ENCODE assay signal across 9 cellular contexts in genomic region chr7:94394058-94394398, GRCh38. TPM values are rescaled to one million over a fixed set of nuclear protein-coding genes. Genes with fewer than 3 reads are reported as not detected.
DNase-seq lines count a peak whose midpoint lies in the region; ATAC-seq, FAIRE-seq and TF ChIP-seq lines count a peak whose summit lies in the region.
"Had no signal": no experiment of that assay in that cellular context is flagged by ENCODE, and none has a peak within 500 bp of the region (broad histone marks: within the 10 kb centered on the region; RNA-seq: fewer than 3 reads in every experiment).

No MANE protein-coding gene starts in this region.

- H3K27me3 Mint-ChIP-seq in activated T-helper 1 cell treated with anti-CD3 and anti-CD28 coated beads, Interleukin-12 subunit alpha, Interleukin-12 subunit beta, Interleukin-2, Interleukin-4 antibody, amounts not matched to agents 30 ng/mL and 10 ng/mL and 1 ng/mL, durations not matched to agents 14 hours and 24 hours and 36 hours (ENCODE audit: insufficient read depth) = no peaks in the 10 kb centered on the region
- H3K27me3 Mint-ChIP-seq: stimulated activated memory B cell treated with anti-CD40 and anti-IgM and Interleukin-4, amounts not matched to agents 10 μg/mL and 1 μg/mL and 100 μg/mL, for 72 hours had no signal

- H3K4me2 ChIP-seq in trophoblast cell (ENCODE audit: low read length) = peak overlapping the region; percentile 49

- TF ChIP-seq CTCF in AG04449 (IDR thresholded peaks at IDR 0.05; ENCODE audit: insufficient read depth, low read length, missing control alignments) = no peak
- TF ChIP-seq CTCF in left ventricle myocardium inferior (IDR thresholded peaks at IDR 0.05; ENCODE audit: borderline replicate concordance) = no peak
- no peak for TF ChIP-seq CTCF in D721Med (IDR thresholded peaks at IDR 0.05; ENCODE audit: insufficient read depth, missing control alignments)

- no peaks in the 10 kb centered on the region for H3K9me3 ChIP-seq in NT2/D1 (ENCODE audit: insufficient read depth, low read length)
- H3K9me3 ChIP-seq in left ventricle myocardium inferior (replicated peaks) = no peaks in the 10 kb centered on the region
- H3K9me3 ChIP-seq in trophoblast cell (ENCODE audit: insufficient read depth, low read depth, low read length) = no peaks in the 10 kb centered on the region

- peaks cover 6% of the 10 kb centered on the region for H3K79me2 ChIP-seq in trophoblast cell (ENCODE audit: control insufficient read depth, insufficient read depth, low read length, poor library complexity)

- peak overlapping the region; percentile 93 for H4K91ac ChIP-seq in trophoblast cell (ENCODE audit: low read depth, low read length)

- H3K27ac Mint-ChIP-seq in activated T-helper 1 cell treated with anti-CD3 and anti-CD28 coated beads, Interleukin-12 subunit alpha, Interleukin-12 subunit beta, Interleukin-2, Interleukin-4 antibody, amounts not matched to agents 30 ng/mL and 10 ng/mL and 1 ng/mL, durations not matched to agents 14 hours and 24 hours and 36 hours = no peak overlapping the region

- H3K18ac ChIP-seq in trophoblast cell (ENCODE audit: low read length) = peak overlapping the region; percentile 27

- H3K14ac ChIP-seq in trophoblast cell (ENCODE audit: low read length) = peak overlapping the region; percentile 77

- CTCF ChIA-PET in AG04449 (lab: Yijun Ruan, JAX) = interaction anchor here (1.9 to 13.3 kb wide), 4 partner anchors 15 to 100 kb away, joined by 4 to 545 read pairs (median 16); no protein-coding TSS in a partner anchor

- H3K36me3 Mint-ChIP-seq in activated T-helper 1 cell treated with anti-CD3 and anti-CD28 coated beads, Interleukin-12 subunit alpha, Interleukin-12 subunit beta, Interleukin-2, Interleukin-4 antibody, amounts not matched to agents 30 ng/mL and 10 ng/mL and 1 ng/mL, durations not matched to agents 14 hours and 24 hours and 36 hours (ENCODE audit: low read depth) = no peaks in the 10 kb centered on the region
- H3K36me3 Mint-ChIP-seq: stimulated activated memory B cell treated with anti-CD40 and anti-IgM and Interleukin-4, amounts not matched to agents 10 μg/mL and 1 μg/mL and 100 μg/mL, for 72 hours had no signal

- peak overlapping the region; percentile 70 for H2BK5ac ChIP-seq in trophoblast cell (ENCODE audit: low read depth, low read length, poor library complexity)

- H3K23ac ChIP-seq in trophoblast cell (ENCODE audit: low read length) = no peak overlapping the region

- H3K4me3 Mint-ChIP-seq in activated T-helper 1 cell treated with anti-CD3 and anti-CD28 coated beads, Interleukin-12 subunit alpha, Interleukin-12 subunit beta, Interleukin-2, Interleukin-4 antibody, amounts not matched to agents 30 ng/mL and 10 ng/mL and 1 ng/mL, durations not matched to agents 14 hours and 24 hours and 36 hours = no peak overlapping the region

- peak overlapping the region; percentile 50 for H3K9ac ChIP-seq in NT2/D1 (ENCODE audit: insufficient read length, low read depth)
- H3K9ac ChIP-seq in trophoblast cell (ENCODE audit: low read length) = peak overlapping the region; percentile 31

- POLR2A ChIA-PET in AG04449 (lab: Yijun Ruan, JAX) = interaction anchor here (0.7 to 13.6 kb wide), 22 partner anchors 10 to 114 kb away, joined by 3 to 691 read pairs (median 10); no protein-coding TSS in a partner anchor

- DNase-seq in AG04449 (ENCODE audit: low read depth, low spot score) (no peak), NT2/D1 (ENCODE audit: low read depth, low spot score) (no peak), left ventricle myocardium inferior (peak; percentile 20), trophoblast cell (no peak), D721Med (ENCODE audit: insufficient read length, low spot score) (no peak)
- no peak for DNase-seq in effector CD4-positive, alpha-beta T cell
- DNase-seq in activated T-helper 1 cell treated with anti-CD3 and anti-CD28 coated beads, Interleukin-12 subunit alpha, Interleukin-12 subunit beta, Interleukin-2, Interleukin-4 antibody, amounts not matched to agents 30 ng/mL and 10 ng/mL and 1 ng/mL, durations not matched to agents 14 hours and 24 hours and 36 hours (ENCODE audit: low spot score) = no peak

- no CpG with 5 or more reads among the region's 18 CpGs for WGBS in trophoblast cell (ENCODE audit: extremely low coverage, insufficient coverage, insufficient read length)

- peak overlapping the region; percentile 63 for H4K12ac ChIP-seq in trophoblast cell (ENCODE audit: low read depth, low read length)

- H3K36me3 ChIP-seq in NT2/D1 (ENCODE audit: insufficient read depth, insufficient read length, low read length) (peaks cover 24% of the 10 kb centered on the region), left ventricle myocardium inferior (no peaks in the 10 kb centered on the region), trophoblast cell (ENCODE audit: control insufficient read depth in 1 of 2, insufficient read depth in 2 of 2, low read length in 2 of 2) (no peaks in the 10 kb centered on the region)

- no peak overlapping the region for H2AFZ ChIP-seq in trophoblast cell (ENCODE audit: insufficient read depth, low read length, poor library complexity)

- no peak for FAIRE-seq in D721Med (lab: Jason Lieb, UNC)

- peak overlapping the region; percentile 81 for H2BK12ac ChIP-seq in trophoblast cell (ENCODE audit: low read length)

- intact Hi-C loops in left ventricle myocardium inferior (cut with micrococcal nuclease) = no loop called here
- intact Hi-C loops in activated T-helper 1 cell treated with anti-CD3 and anti-CD28 coated beads, Interleukin-12 subunit alpha, Interleukin-12 subunit beta, Interleukin-2, Interleukin-4 antibody, amounts not matched to agents 30 ng/mL and 10 ng/mL and 1 ng/mL, durations not matched to agents 14 hours and 24 hours and 36 hours (cut with micrococcal nuclease) = loop anchor here (2.0 to 10.0 kb wide), 6 partner anchors 105 to 1162 kb away; partner anchors contain the start of gene VPS50

- H2AK5ac ChIP-seq in trophoblast cell (ENCODE audit: low read length) = peak overlapping the region; percentile 65

- H3K4me1 ChIP-seq in NT2/D1 (ENCODE audit: insufficient read depth, insufficient read length) (no peaks in the 10 kb centered on the region), left ventricle myocardium inferior (peaks cover 34% of the 10 kb centered on the region), trophoblast cell (ENCODE audit: control insufficient read depth in 1 of 2, insufficient read depth in 2 of 2, low read length in 2 of 2) (peaks cover 10 to 13% of the 10 kb centered on the region in 2 experiments)

- no peaks in the 10 kb centered on the region for H3K9me3 Mint-ChIP-seq in activated T-helper 1 cell treated with anti-CD3 and anti-CD28 coated beads, Interleukin-12 subunit alpha, Interleukin-12 subunit beta, Interleukin-2, Interleukin-4 antibody, amounts not matched to agents 30 ng/mL and 10 ng/mL and 1 ng/mL, durations not matched to agents 14 hours and 24 hours and 36 hours
- H3K9me3 Mint-ChIP-seq: stimulated activated memory B cell treated with anti-CD40 and anti-IgM and Interleukin-4, amounts not matched to agents 10 μg/mL and 1 μg/mL and 100 μg/mL, for 72 hours had no signal

- peak overlapping the region; percentile 49 for H2BK120ac ChIP-seq in trophoblast cell (ENCODE audit: insufficient read depth, low read length, poor library complexity)

- peaks cover 27% of the 10 kb centered on the region for H3K79me1 ChIP-seq in trophoblast cell (ENCODE audit: low read length)

- no peak for ATAC-seq in activated CD4-positive, CD25-positive, alpha-beta regulatory T cell treated with anti-CD3 and anti-CD28 coated beads, Interleukin-2, amount 50 U/mL, for 24 hours

- H3K4ac ChIP-seq in trophoblast cell (ENCODE audit: low read depth, low read length) = peak overlapping the region; percentile 69

- peak overlapping the region; percentile 68 for H3K4me3 ChIP-seq in AG04449 (ENCODE audit: low read depth, low read length)
- peak overlapping the region; percentile 64 for H3K4me3 ChIP-seq in NT2/D1 (ENCODE audit: insufficient read length, low read depth)
- H3K4me3 ChIP-seq in left ventricle myocardium inferior = peak overlapping the region; percentile 69
- no peak overlapping the region for H3K4me3 ChIP-seq in trophoblast cell (ENCODE audit: low read depth, low read length)

- H3K4me1 Mint-ChIP-seq in activated T-helper 1 cell treated with anti-CD3 and anti-CD28 coated beads, Interleukin-12 subunit alpha, Interleukin-12 subunit beta, Interleukin-2, Interleukin-4 antibody, amounts not matched to agents 30 ng/mL and 10 ng/mL and 1 ng/mL, durations not matched to agents 14 hours and 24 hours and 36 hours (ENCODE audit: low read depth) = peaks cover 35% of the 10 kb centered on the region

- H3K27ac ChIP-seq in left ventricle myocardium inferior (replicated peaks) (peak overlapping the region; percentile 91), trophoblast cell (ENCODE audit: low read depth, low read length) (peak overlapping the region; percentile 72)

- H3K27me3 ChIP-seq in NT2/D1 (ENCODE audit: insufficient read depth, insufficient read length) = no peaks in the 10 kb centered on the region
- H3K27me3 ChIP-seq in left ventricle myocardium inferior (ENCODE audit: low read depth) = peaks cover 36% of the 10 kb centered on the region
- no peaks in the 10 kb centered on the region for H3K27me3 ChIP-seq in trophoblast cell (ENCODE audit: insufficient read depth, low read length)

- H4K8ac ChIP-seq in trophoblast cell (ENCODE audit: low read depth, low read length) = peak overlapping the region; percentile 68

RNA-seq across cellular contexts. Expression of gene COL1A2, which starts 0.7 kb away (rescaled TPM):
- total RNA-seq in left ventricle myocardium inferior = 96.6 TPM
- polyA plus RNA-seq in trophoblast cell (2013) = 701 and 725 TPM in 2 replicates
- total RNA-seq in activated T-helper 1 cell treated with anti-CD3 and anti-CD28 coated beads, Interleukin-12 subunit alpha, Interleukin-12 subunit beta, Interleukin-2, Interleukin-4 antibody, amounts not matched to agents 30 ng/mL and 10 ng/mL and 1 ng/mL, durations not matched to agents 14 hours and 24 hours and 36 hours = 9.3 and 10.2 TPM in 2 replicates
